ENCODE assay signal across 2 cellular contexts in genomic region chr6:145627451-145627850, GRCh38.
TF ChIP-seq lines count a peak whose summit lies in the region.

No MANE protein-coding gene starts in this region.

TF ChIP-seq in GM23338, 12 proteins besides CTCF, POLR2A, EP300 and RAD21 (continued from another document):
- no peak for TF ChIP-seq ZNF462 (CRISPR knock-in tag; IDR thresholded peaks at IDR 0.05)
- TF ChIP-seq POLR2AphosphoS5 (IDR thresholded peaks at IDR 0.05; ENCODE audit: low read depth) = no peak
- no peak for TF ChIP-seq CREB1 (CRISPR knock-in tag; IDR thresholded peaks at IDR 0.05; ENCODE audit: low read depth)
- TF ChIP-seq NANOG (IDR thresholded peaks at IDR 0.05; ENCODE audit: borderline replicate concordance) = no peak
- TF ChIP-seq EZH2phosphoT487 (IDR thresholded peaks at IDR 0.05; ENCODE audit: unreplicated experiment) = no peak
- no peak for TF ChIP-seq JUNB (IDR thresholded peaks at IDR 0.05; ENCODE audit: unreplicated experiment)
- no peak for TF ChIP-seq ETS1 (IDR thresholded peaks at IDR 0.05)
- TF ChIP-seq REST (IDR thresholded peaks at IDR 0.05; ENCODE audit: unreplicated experiment) = no peak

TF ChIP-seq in K562, 482 proteins besides CTCF, POLR2A, EP300 and RAD21 (continued from another document):
- TF ChIP-seq ZBTB9 (CRISPR knock-in tag; IDR thresholded peaks at IDR 0.05) (no peak), ARID3A (IDR thresholded peaks at IDR 0.05; ENCODE audit: borderline replicate concordance, low read depth, low read length) (no peak), MEIS2 (IDR thresholded peaks at IDR 0.05; ENCODE audit: partially characterized antibody) (no peak), POLR2AphosphoS5 (IDR thresholded peaks at IDR 0.05; ENCODE audit: control insufficient read depth, insufficient read depth, low read depth, low read length) (no peak), XRCC3 (IDR thresholded peaks at IDR 0.05) (no peak), SP1 (CRISPR knock-in tag; IDR thresholded peaks at IDR 0.05) (no peak), GATA2 (CRISPR knock-in tag; IDR thresholded peaks at IDR 0.05) (no peak), ZNF395 (CRISPR knock-in tag; IDR thresholded peaks at IDR 0.05) (no peak), CCAR2 (IDR thresholded peaks at IDR 0.05; ENCODE audit: low read depth, low read length) (no peak), PCBP1 (IDR thresholded peaks at IDR 0.05; ENCODE audit: low read depth, low read length, poor library complexity, severe bottlenecking) (no peak), FOXK1 (CRISPR knock-in tag; IDR thresholded peaks at IDR 0.05; ENCODE audit: borderline replicate concordance) (no peak), CBFA2T2 (conservative IDR thresholded peaks at IDR 0.05) (no peak), HCFC1 (IDR thresholded peaks at IDR 0.05; ENCODE audit: low read depth, low read length) (no peak)
TF ChIP-seq in K562: peak in this region for 0.
